Comparison of ENCODE assay signal across 15 cellular contexts in genomic region chr2:30310411-30310810, GRCh38.
"Had no signal": no experiment of that assay in that cellular context is flagged by ENCODE, and none has a peak within 500 bp of the region (broad histone marks: within the 10 kb centered on the region; RNA-seq: fewer than 3 reads in every experiment).

No MANE protein-coding gene starts in this region.

- H3K27ac ChIP-seq: colonic mucosa, gastrocnemius medialis, heart right ventricle, upper lobe of left lung had no signal

- ATAC-seq: activated CD8-positive, alpha-beta memory T cell treated with anti-CD3 and anti-CD28 coated beads, Interleukin-2, amount 10 ng/mL, durations not matched to agents 7 days and 5 days; gastrocnemius medialis; heart right ventricle; left ventricle myocardium superior; right cardiac atrium had no signal

- H3K4me1 ChIP-seq: colonic mucosa, gastrocnemius medialis, upper lobe of left lung had no signal

- H3K27me3 Mint-ChIP-seq: activated CD8-positive, alpha-beta memory T cell treated with anti-CD3 and anti-CD28 coated beads, Interleukin-2, amount 10 ng/mL, durations not matched to agents 7 days and 5 days; activated T-cell treated with anti-CD3 and anti-CD28 coated beads, Interleukin-2, amount 50 U/mL, for 24 hours had no signal

- H3K4me3 ChIP-seq: colonic mucosa, gastrocnemius medialis, heart right ventricle, smooth muscle cell, upper lobe of left lung had no signal

- H3K9me3 ChIP-seq: colonic mucosa, gastrocnemius medialis, SK-N-SH, upper lobe of left lung had no signal

- H3K27ac Mint-ChIP-seq: activated T-cell treated with anti-CD3 and anti-CD28 coated beads, Interleukin-2, amount 50 U/mL, for 24 hours; WTC11 had no signal

- FAIRE-seq: astrocyte had no signal

- DNase-seq: activated CD4-positive, alpha-beta T cell treated with anti-CD3 and anti-CD28 coated beads, Interleukin-2, amount 50 U/mL, for 1 hour; activated CD8-positive, alpha-beta memory T cell treated with anti-CD3 and anti-CD28 coated beads, Interleukin-2, amount 10 ng/mL, durations not matched to agents 7 days and 5 days; activated effector memory CD4-positive, alpha-beta T cell treated with anti-CD3 and anti-CD28 coated beads, Interleukin-2, amount 50 U/mL, for 16 hours; activated T-cell treated with anti-CD3 and anti-CD28 coated beads, Interleukin-2, amount 50 U/mL, for 24 hours; colonic mucosa; gastrocnemius medialis; heart right ventricle; left ventricle myocardium superior; posterior cingulate gyrus; right cardiac atrium; SK-N-SH; upper lobe of left lung had no signal

- H3K9ac ChIP-seq: SK-N-SH had no signal

- H3K36me3 ChIP-seq: colonic mucosa, gastrocnemius medialis, heart right ventricle, upper lobe of left lung had no signal

- H3K27me3 ChIP-seq: colonic mucosa, gastrocnemius medialis, heart right ventricle, upper lobe of left lung had no signal

- H3K4me3 Mint-ChIP-seq: activated CD8-positive, alpha-beta memory T cell treated with anti-CD3 and anti-CD28 coated beads, Interleukin-2, amount 10 ng/mL, durations not matched to agents 7 days and 5 days; activated T-cell treated with anti-CD3 and anti-CD28 coated beads, Interleukin-2, amount 50 U/mL, for 24 hours; WTC11 had no signal

- H3K4me2 ChIP-seq: SK-N-SH, smooth muscle cell had no signal

- H3K9me2 ChIP-seq: SK-N-SH had no signal

- H3K36me3 Mint-ChIP-seq: WTC11 had no signal
